Comparison of ENCODE assay signal across 12 cellular contexts in the genomic region with DNA sequence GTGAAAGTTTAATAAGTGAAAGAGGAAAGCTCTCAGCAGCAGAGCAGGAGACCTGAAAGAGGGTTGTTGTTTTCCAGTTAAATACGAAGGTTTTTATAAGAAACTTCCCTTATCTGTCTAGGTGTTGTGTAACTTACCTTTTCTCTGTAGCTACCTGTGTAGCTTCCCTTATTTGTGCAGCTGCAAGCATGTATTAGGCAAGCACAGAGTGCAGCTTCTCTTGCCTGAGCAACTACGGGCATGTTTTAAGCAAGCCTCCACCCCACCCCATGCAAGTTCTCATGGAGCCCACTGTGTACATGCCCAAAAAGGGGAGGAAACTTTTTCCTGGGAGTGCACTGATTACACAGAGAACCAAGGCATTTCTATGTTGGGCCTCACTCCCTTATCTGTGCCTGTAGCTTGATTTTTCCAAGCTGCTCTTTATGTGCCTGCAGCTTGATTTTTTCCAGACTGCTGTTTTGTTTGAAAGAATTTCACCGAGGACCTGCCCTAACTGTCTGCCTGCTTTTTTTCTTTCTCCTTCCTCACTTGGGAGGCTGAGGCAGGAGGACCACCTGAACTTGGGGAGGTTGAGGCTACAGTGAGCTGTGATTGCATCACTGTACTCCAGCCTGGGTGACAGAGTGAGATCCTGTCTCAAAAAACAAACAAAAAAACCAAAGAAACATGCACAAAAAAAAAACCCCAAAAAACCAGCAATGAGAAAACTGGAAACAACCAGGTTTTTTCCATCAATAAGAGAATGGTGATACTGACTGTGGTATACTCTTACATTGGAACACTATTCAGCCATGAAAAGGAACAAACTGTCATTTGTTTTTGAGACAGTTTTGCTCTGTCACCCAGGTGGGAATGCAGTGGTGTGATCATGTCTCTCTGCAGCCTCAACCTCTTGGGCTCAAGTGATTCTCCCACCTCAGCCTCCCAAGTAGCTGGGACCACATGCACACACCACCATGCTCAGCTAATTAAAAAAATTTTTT. TPM values are rescaled to one million over a fixed set of nuclear protein-coding genes. Genes with fewer than 3 reads are reported as not detected.
"Had no signal": no experiment of that assay in that cellular context is flagged by ENCODE, and none has a peak within 500 bp of the region (broad histone marks: within the 10 kb centered on the region; RNA-seq: fewer than 3 reads in every experiment).

No MANE protein-coding gene starts in this region.

RNA-seq across cellular contexts. Expression of a gene that starts 55.0 kb away (rescaled TPM):
- total RNA-seq: activated CD8-positive, alpha-beta T cell treated with anti-CD3 and anti-CD28 coated beads, Interleukin-2, amount 10 ng/mL, durations not matched to agents 7 days and 5 days; activated naive CD8-positive, alpha-beta T cell treated with anti-CD3 and anti-CD28 coated beads, Interleukin-2, amount 10 ng/mL, durations not matched to agents 7 days and 5 days; activated T-helper 2 cell treated with anti-CD3 and anti-CD28 coated beads, Interferon-gamma antibody, Interleukin-2, Interleukin-4, amounts not matched to agents 10 μg/mL and 5 μg/mL and 100 μg/mL, durations not matched to agents 14 hours and 24 hours and 36 hours; RPMI7951; SJSA1 had no signal
- polyA plus RNA-seq: SK-N-SH had no signal

RNA-seq across cellular contexts. Expression of a gene that starts 55.1 kb away (rescaled TPM):
- total RNA-seq: activated CD4-positive, alpha-beta T cell treated with anti-CD3 and anti-CD28 coated beads for 36 hours; activated CD4-positive, alpha-beta T cell treated with anti-CD3 and anti-CD28 coated beads, Interleukin-2, amount 10 ng/mL, durations not matched to agents 7 days and 5 days; activated CD8-positive, alpha-beta T cell treated with anti-CD3 and anti-CD28 coated beads, Interleukin-2, amount 10 ng/mL, durations not matched to agents 7 days and 5 days; activated naive CD8-positive, alpha-beta T cell treated with anti-CD3 and anti-CD28 coated beads, Interleukin-2, amount 10 ng/mL, durations not matched to agents 7 days and 5 days; activated T-helper 2 cell treated with anti-CD3 and anti-CD28 coated beads, Interferon-gamma antibody, Interleukin-2, Interleukin-4, amounts not matched to agents 10 μg/mL and 5 μg/mL and 100 μg/mL, durations not matched to agents 14 hours and 24 hours and 36 hours; NCI-H460; RPMI7951; SJSA1; T-cell; T-helper 17 cell; WTC11 had no signal
- polyA plus RNA-seq: SK-N-SH had no signal
